Comparison of ENCODE assay signal across 1 cellular context in genomic region chr17:81927653-81928496, GRCh38.
TF ChIP-seq lines count a peak whose summit lies in the region.

TSS of gene MAFG (minus strand) at chr17:81927735. CDS start at chr17:81923185, 4,550 bp downstream.

TF ChIP-seq in GM12878, 131 proteins besides CTCF, POLR2A, EP300 and RAD21 (continued from another document and continues in another):
- TF ChIP-seq BCLAF1 (IDR thresholded peaks at IDR 0.05) (no peak), IRF3 (IDR thresholded peaks at IDR 0.05) (0 out of 2 replicates have a peak, but pooled peaks have one; percentile 2), SMC3 (IDR thresholded peaks at IDR 0.05; ENCODE audit: borderline replicate concordance, low read length) (peak; percentile 14; the same call in 1 of the 2 replicates), SREBF2 (IDR thresholded peaks at IDR 0.05; ENCODE audit: low read length) (no peak), ZBTB11 (CRISPR knock-in tag; IDR thresholded peaks at IDR 0.05) (no peak), IKZF1 (conservative IDR thresholded peaks at IDR 0.05) (peak; percentile 100), SIN3A (IDR thresholded peaks at IDR 0.05; ENCODE audit: low read depth, low read length) (peak; percentile 85), YY1 (IDR thresholded peaks at IDR 0.05; ENCODE audit: low read depth, low read length) (0 out of 2 replicates have a peak, but pooled peaks have one; percentile 39), MXI1 (IDR thresholded peaks at IDR 0.05; ENCODE audit: low read depth, low read length) (peak; percentile 69), NKRF (conservative IDR thresholded peaks at IDR 0.05) (peak; percentile 96), RUNX3 (IDR thresholded peaks at IDR 0.05; ENCODE audit: low read length) (no peak), FOXM1 (IDR thresholded peaks at IDR 0.05; ENCODE audit: low read depth, low read length) (no peak), ZBTB33 (IDR thresholded peaks at IDR 0.05) (no peak), KAT2A (conservative IDR thresholded peaks at IDR 0.05; ENCODE audit: control insufficient read depth, low read depth, low read length) (no peak), USF1 (IDR thresholded peaks at IDR 0.05; ENCODE audit: borderline replicate concordance, extremely low read length, insufficient read depth, low read depth, low read length) (peak; percentile 94), NFIC (IDR thresholded peaks at IDR 0.05; ENCODE audit: low read depth, low read length) (no peak), ATF2 (IDR thresholded peaks at IDR 0.05; ENCODE audit: low read length) (no peak), IRF5 (IDR thresholded peaks at IDR 0.05; ENCODE audit: borderline replicate concordance) (no peak), ELK1 (IDR thresholded peaks at IDR 0.05; ENCODE audit: low read depth, low read length) (no peak), IKZF2 (IDR thresholded peaks at IDR 0.05) (no peak), CEBPZ (IDR thresholded peaks at IDR 0.05; ENCODE audit: low read depth, low read length) (no peak), E2F4 (IDR thresholded peaks at IDR 0.05; ENCODE audit: low read depth, low read length) (no peak), ZBTB40 (IDR thresholded peaks at IDR 0.05; ENCODE audit: borderline replicate concordance) (no peak)
